ENCODE assay signal across 19 cellular contexts in genomic region chr16:87000007-87000406, GRCh38.
DNase-seq lines count a peak whose midpoint lies in the region; TF ChIP-seq lines count a peak whose summit lies in the region.
"Had no signal": no experiment of that assay in that cellular context is flagged by ENCODE, and none has a peak within 500 bp of the region (broad histone marks: within the 10 kb centered on the region; RNA-seq: fewer than 3 reads in every experiment).

No MANE protein-coding gene starts in this region.

- intact Hi-C loops in sigmoid colon (cut with DNase I) (no loop called here), OCI-LY7 (cut with micrococcal nuclease; ENCODE audit: unreplicated experiment) (no loop called here)

- no peak for TF ChIP-seq POLR2A in sigmoid colon (IDR thresholded peaks at IDR 0.05)

- H3K27ac ChIP-seq in sigmoid colon, result no peak overlapping the region
- H3K27ac ChIP-seq in OCI-LY7 (ENCODE audit: low read depth, low read length, poor library complexity, severe bottlenecking), result no peak overlapping the region
- H3K27ac ChIP-seq: HL-60, RWPE1 had no signal

- CTCF ChIA-PET in OCI-LY7 (lab: Charles Lee; ENCODE audit: unreplicated experiment), result no interaction called here

- H3K27me3 ChIP-seq in kidney epithelial cell (ENCODE audit: control insufficient read depth, insufficient read depth, low read length) (no peaks in the 10 kb centered on the region), sigmoid colon (peaks cover 0 to 29% (median 16%) of the 10 kb centered on the region in 3 donors)

- H3K36me3 ChIP-seq in kidney epithelial cell (ENCODE audit: control insufficient read depth, insufficient read depth, low read length), result no peaks in the 10 kb centered on the region
- H3K36me3 ChIP-seq in sigmoid colon, result no peaks in the 10 kb centered on the region
- H3K36me3 ChIP-seq in OCI-LY7 (ENCODE audit: insufficient read depth, low read length), result no peaks in the 10 kb centered on the region

- no peak overlapping the region for H2AFZ ChIP-seq in OCI-LY7 (ENCODE audit: low read length)

- no peak overlapping the region for H3K4me2 ChIP-seq in OCI-LY7 (ENCODE audit: low read length)

- no peaks in the 10 kb centered on the region for H3K79me2 ChIP-seq in OCI-LY7 (ENCODE audit: insufficient read depth, low read depth, low read length)

- no peak overlapping the region for H3K4me3 ChIP-seq in kidney epithelial cell (ENCODE audit: low read depth, low read length)
- no peak overlapping the region for H3K4me3 ChIP-seq in sigmoid colon
- H3K4me3 ChIP-seq in OCI-LY7 (ENCODE audit: low read depth, low read length, poor library complexity, severe bottlenecking), result no peak overlapping the region

- H3K4me1 ChIP-seq in sigmoid colon (no peaks in the 10 kb centered on the region), OCI-LY7 (ENCODE audit: insufficient read depth, low read length, poor library complexity, severe bottlenecking) (no peaks in the 10 kb centered on the region)

- no peak for TF ChIP-seq CTCF in kidney epithelial cell (IDR thresholded peaks at IDR 0.05; ENCODE audit: insufficient read depth, low read length, poor library complexity, severe bottlenecking)
- TF ChIP-seq CTCF in sigmoid colon (IDR thresholded peaks at IDR 0.05), result no peak
- TF ChIP-seq CTCF in OCI-LY7 (conservative IDR thresholded peaks at IDR 0.05; ENCODE audit: low read length), result no peak

- H3K9me3 ChIP-seq in sigmoid colon, result peaks cover 0 to 4% (median 0%) of the 10 kb centered on the region in 4 donors
- H3K9me3 ChIP-seq in OCI-LY7 (ENCODE audit: low read length), result no peaks in the 10 kb centered on the region

- H3K9me2 ChIP-seq in OCI-LY7 (ENCODE audit: insufficient read depth, low read length), result no peaks in the 10 kb centered on the region

- TF ChIP-seq EP300 in sigmoid colon (IDR thresholded peaks at IDR 0.05), result no peak

- no TSS peak for BruUV-seq in OCI-LY7 (replicated peaks; lab: Mats Ljungman, UMichigan)

- H4K20me1 ChIP-seq in OCI-LY7 (ENCODE audit: insufficient read depth, low read length), result no peaks in the 10 kb centered on the region

- in situ Hi-C loops in Caki2 (cut with HindIII; ENCODE audit: low pct_unique_long_range_greater_than_20kb, low sequenced_read_pairs), result no loop called here

- 18 to 68% methylated on average over 2 of the region's 2 CpGs for WGBS in sigmoid colon, 2 donors

- POLR2A ChIA-PET in OCI-LY7 (lab: Charles Lee), result no interaction called here

- DNase-seq in Caki2 (ENCODE audit: low read depth), result peak; percentile 93
- DNase-seq in NCI-H526 (lab: John Stamatoyannopoulos, UW), result peak; percentile 11 to 20
- peak; percentile 57 for DNase-seq in kidney epithelial cell (ENCODE audit: low read depth)
- DNase-seq in sigmoid colon, result peak; percentile 0
- DNase-seq in superior temporal gyrus (ENCODE audit: extremely low spot score), result no peak
- no peak for DNase-seq in OCI-LY7 (ENCODE audit: low spot score)
- DNase-seq in effector CD4-positive, alpha-beta T cell, result no peak
- DNase-seq: C1 segment of cervical spinal cord; CD8-positive, alpha-beta memory T cell; NCI-H1048; NCI-H1436; NCI-H1930; NCI-H446 treated with DMSO at 0.1 percent for 48 hours; NCI-H748 treated with DMSO at 0.1 percent for 48 hours; NK-92 treated with Interleukin-12 subunit alpha and Interleukin-12 subunit beta, amount 100 ng/mL, for 24 hours; OCI-M1; SIG-M5 had no signal

Comparison
In these comparisons a context has a peak if more than half of its experiments do, and no peak if none do; other contexts are left out.
1. DNase-seq: peak in Caki2 (single experiment), NCI-H526 (2 of 2), kidney epithelial cell (single experiment) and sigmoid colon (single experiment); none in superior temporal gyrus (single experiment), OCI-LY7 (single experiment) and effector CD4-positive, alpha-beta T cell (single experiment).